Comparison of ENCODE assay signal across 10 cellular contexts in genomic region chr22:18067548-18068341, GRCh38. TPM values are rescaled to one million over a fixed set of nuclear protein-coding genes. Genes with fewer than 3 reads are reported as not detected.
DNase-seq lines count a peak whose midpoint lies in the region; ATAC-seq and TF ChIP-seq lines count a peak whose summit lies in the region.
"Had no signal": no experiment of that assay in that cellular context is flagged by ENCODE, and none has a peak within 500 bp of the region (broad histone marks: within the 10 kb centered on the region; RNA-seq: fewer than 3 reads in every experiment).

No MANE protein-coding gene starts in this region.

- no peaks in the 10 kb centered on the region for H3K27me3 ChIP-seq in OCI-LY3 (ENCODE audit: low read depth, low read length)
- H3K27me3 ChIP-seq in neuronal stem cell (ENCODE audit: control insufficient read depth in 3 of 3, insufficient read depth in 3 of 3, low read depth in 1 of 3, low read length in 3 of 3) = peaks cover 0 to 55% (median 0%) of the 10 kb centered on the region in 3 experiments

- H3K23ac ChIP-seq in neuronal stem cell (ENCODE audit: low read depth, low read length, poor library complexity) = no peak overlapping the region

- no peak overlapping the region for H3K18ac ChIP-seq in neuronal stem cell (ENCODE audit: low read length)

- H3K4me2 ChIP-seq in OCI-LY3 (ENCODE audit: low read length) (peak overlapping the region; percentile 84; the same call in 1 of the 2 replicates), neuronal stem cell (ENCODE audit: insufficient read depth, low read length, poor library complexity, severe bottlenecking) (no peak overlapping the region)

- H2AFZ ChIP-seq in OCI-LY3 (ENCODE audit: low read depth, low read length) = no peak overlapping the region
- no peak overlapping the region for H2AFZ ChIP-seq in neuronal stem cell (ENCODE audit: low read length)

- no peak overlapping the region for H3K14ac ChIP-seq in neuronal stem cell (ENCODE audit: low read length)

- no peak overlapping the region for H2BK120ac ChIP-seq in neuronal stem cell (ENCODE audit: low read depth, low read length)

- H3K36me3 ChIP-seq in OCI-LY3 (replicated peaks; ENCODE audit: low read depth, low read length) (no peaks in the 10 kb centered on the region), neuronal stem cell (replicated peaks in 1 of 2; ENCODE audit: control insufficient read depth in 2 of 2, insufficient read depth in 2 of 2, low read length in 2 of 2) (no peaks in the 10 kb centered on the region), urinary bladder (ENCODE audit: insufficient read depth) (no peaks in the 10 kb centered on the region)
- H3K36me3 ChIP-seq: HAP-1 had no signal

- WGBS in neuronal stem cell (ENCODE audit: extremely low coverage in 2 of 2, insufficient read length in 2 of 2, insufficient replicate concordance in 1 of 2), 2 donors = no CpG with 5 or more reads among the region's 14 CpGs
- 42% methylated on average over 14 of the region's 14 CpGs for WGBS in urinary bladder

- TF ChIP-seq CTCF in OCI-LY3 (IDR thresholded peaks at IDR 0.05; ENCODE audit: low read depth, low read length) = no peak

- H3K4me1 ChIP-seq in OCI-LY3 (ENCODE audit: low read length) (peaks cover 76% of the 10 kb centered on the region), neuronal stem cell (ENCODE audit: control insufficient read depth in 2 of 2, insufficient read depth in 1 of 2, low read depth in 1 of 2, low read length in 2 of 2) (no peaks in the 10 kb centered on the region), urinary bladder (ENCODE audit: insufficient read depth) (no peaks in the 10 kb centered on the region)
- H3K4me1 ChIP-seq: HAP-1 had no signal

- H2BK12ac ChIP-seq in neuronal stem cell (ENCODE audit: low read length) = no peak overlapping the region

- no peaks in the 10 kb centered on the region for H4K20me1 ChIP-seq in OCI-LY3 (ENCODE audit: insufficient read depth, low read length)

- ATAC-seq in GM21423 (IDR thresholded peaks at IDR 0.05; ENCODE audit: unreplicated experiment) = no peak

- DNase-seq in fibroblast of gingiva (ENCODE audit: low read depth) = peak; percentile 8
- no peak for DNase-seq in neuronal stem cell (ENCODE audit: low spot score)
- no peak for DNase-seq in NCI-H510A (lab: John Stamatoyannopoulos, UW)
- no peak for DNase-seq in AG08396 (ENCODE audit: low spot score)
- DNase-seq: erythroblast; NK-92 treated with Interleukin-12 subunit alpha and Interleukin-12 subunit beta, amount 100 ng/mL, for 24 hours had no signal

- H3K4me3 ChIP-seq in OCI-LY3 (ENCODE audit: low read length) (no peak overlapping the region), neuronal stem cell (ENCODE audit: low read length in 2 of 2) (no peak overlapping the region), urinary bladder (ENCODE audit: low read depth, low read length) (no peak overlapping the region)
- H3K4me3 ChIP-seq: HAP-1 had no signal

- H3K27ac ChIP-seq in OCI-LY3 (ENCODE audit: low read length) (no peak overlapping the region; the same call in 1 of the 2 replicates), neuronal stem cell (replicated peaks; ENCODE audit: low read length) (no peak overlapping the region), urinary bladder (ENCODE audit: low read depth) (peak overlapping the region; percentile 48)

- H2BK15ac ChIP-seq in neuronal stem cell (ENCODE audit: low read length) = no peak overlapping the region

- H3K79me1 ChIP-seq in neuronal stem cell (ENCODE audit: low read depth, low read length) = no peaks in the 10 kb centered on the region

- H3K9ac ChIP-seq in OCI-LY3 (ENCODE audit: low read length) (no peak overlapping the region; the same call in 1 of the 2 replicates), neuronal stem cell (ENCODE audit: low read depth, low read length, poor library complexity) (no peak overlapping the region)

- H3K9me3 ChIP-seq in OCI-LY3 (ENCODE audit: insufficient read depth, low read length) (no peaks in the 10 kb centered on the region), neuronal stem cell (replicated peaks in 1 of 2; ENCODE audit: control insufficient read depth in 2 of 2, insufficient read depth in 1 of 2, low read depth in 1 of 2, low read length in 2 of 2) (no peaks in the 10 kb centered on the region)
- H3K9me3 ChIP-seq: HAP-1 had no signal

- H2AK5ac ChIP-seq in neuronal stem cell (ENCODE audit: low read depth, low read length) = no peak overlapping the region

- H3K4ac ChIP-seq in neuronal stem cell (ENCODE audit: low read length) = no peak overlapping the region

- no peaks in the 10 kb centered on the region for H3K79me2 ChIP-seq in OCI-LY3 (ENCODE audit: low read length)

- no peak overlapping the region for H4K8ac ChIP-seq in neuronal stem cell (ENCODE audit: low read depth, low read length)

- no peak overlapping the region for H2BK5ac ChIP-seq in neuronal stem cell (ENCODE audit: low read length)

- H4K91ac ChIP-seq in neuronal stem cell (ENCODE audit: low read depth, low read length, poor library complexity) = peak overlapping the region; percentile 68

RNA-seq across cellular contexts. Expression of gene PEX26, which starts 10.0 kb away (rescaled TPM):
- 19.9 TPM for polyA plus RNA-seq in neuronal stem cell (2013, experiment 1 of 2)
- 21.0 TPM for polyA plus RNA-seq in neuronal stem cell (2013, experiment 2 of 2)
- 11.9 TPM for total RNA-seq in urinary bladder
- 17.5 TPM for polyA plus RNA-seq in urinary bladder

RNA-seq across cellular contexts. Expression of gene TUBA8, which starts 42.9 kb away (rescaled TPM):
- polyA plus RNA-seq in neuronal stem cell (2013, experiment 1 of 2) = 1.3 TPM
- 1.2 TPM for polyA plus RNA-seq in neuronal stem cell (2013, experiment 2 of 2)
- 1.5 TPM for total RNA-seq in urinary bladder
- polyA plus RNA-seq in urinary bladder = 4.5 TPM

RNA-seq across cellular contexts. Expression of gene MICAL3, which starts 43.4 kb away (rescaled TPM):
- polyA plus RNA-seq in neuronal stem cell (2013, experiment 1 of 2) = 9.6 TPM
- 9.0 TPM for polyA plus RNA-seq in neuronal stem cell (2013, experiment 2 of 2)
- total RNA-seq in urinary bladder = 31.8 TPM
- 42.4 TPM for polyA plus RNA-seq in urinary bladder
